ENCODE assay signal across 13 cellular contexts in the genomic region with DNA sequence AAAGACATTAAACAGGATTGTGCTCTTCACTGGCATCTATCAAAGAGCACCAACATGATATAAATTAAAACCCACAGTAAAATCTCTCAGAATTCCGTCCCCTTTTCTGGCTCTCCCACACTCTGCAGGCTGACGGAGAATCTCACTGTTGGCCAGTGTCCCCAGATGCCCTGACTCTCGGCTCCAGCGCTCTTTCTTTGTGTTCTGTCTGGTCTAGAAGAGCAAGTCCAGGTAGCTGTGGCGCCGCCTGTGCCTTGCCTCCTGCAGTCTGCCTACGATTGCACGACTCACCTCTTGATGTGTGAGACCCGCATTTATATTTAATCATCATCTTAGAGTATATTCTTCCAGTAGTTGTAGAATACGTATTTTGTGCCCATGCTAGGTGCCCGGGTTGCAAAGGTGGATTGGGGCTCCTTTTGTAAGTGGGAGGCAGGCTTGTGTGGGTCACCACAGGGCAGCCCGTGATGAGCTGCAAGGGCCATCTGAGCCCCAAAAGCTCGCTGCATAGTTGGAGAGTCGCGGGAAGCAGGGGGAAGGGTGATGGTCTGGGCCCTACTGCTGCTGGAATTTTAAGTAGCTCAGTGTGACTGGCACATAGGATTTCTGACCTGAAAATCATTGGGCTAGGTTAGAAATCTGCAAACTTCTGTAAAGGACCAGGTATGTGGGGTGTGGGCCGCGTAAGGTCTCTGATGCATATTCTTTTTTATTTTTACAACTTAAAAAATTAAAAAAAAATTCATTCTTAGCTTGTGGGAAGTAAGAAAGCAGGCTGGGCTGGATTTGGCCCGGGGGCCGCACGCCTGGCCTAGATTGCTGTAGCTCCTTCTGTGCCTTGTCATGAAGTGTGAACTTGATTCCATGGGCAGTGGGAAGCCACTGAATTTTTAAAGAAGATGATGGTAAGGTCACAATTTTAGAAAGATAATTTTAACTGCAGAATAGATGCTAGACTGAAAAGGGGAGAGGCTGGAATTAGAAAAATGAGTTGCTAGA. TPM values are rescaled to one million over a fixed set of nuclear protein-coding genes. Genes with fewer than 3 reads are reported as not detected.
DNase-seq lines count a peak whose midpoint lies in the region; ATAC-seq, FAIRE-seq and TF ChIP-seq lines count a peak whose summit lies in the region.
"Had no signal": no experiment of that assay in that cellular context is flagged by ENCODE, and none has a peak within 500 bp of the region (broad histone marks: within the 10 kb centered on the region; RNA-seq: fewer than 3 reads in every experiment).

No MANE protein-coding gene starts in this region.

- H3K23ac ChIP-seq in H1 (ENCODE audit: insufficient read length), result no peak overlapping the region

- peak overlapping the region; percentile 55; the same call in 1 of the 2 replicates for H2BK20ac ChIP-seq in H1 (ENCODE audit: low read length)

- H3K9me3 ChIP-seq in BLaER1, result no peaks in the 10 kb centered on the region
- no peaks in the 10 kb centered on the region for H3K9me3 ChIP-seq in Loucy (ENCODE audit: insufficient read depth, low read depth, low read length)
- no peaks in the 10 kb centered on the region for H3K9me3 ChIP-seq in H1 (ENCODE audit: insufficient read depth in 2 of 2, low read depth in 1 of 2, low read length in 1 of 2)
- no peaks in the 10 kb centered on the region for H3K9me3 ChIP-seq in MM.1S (replicated peaks; ENCODE audit: insufficient read depth, low read length)

- peaks cover 9 to 19% of the 10 kb centered on the region in 2 donors for H3K36me3 Mint-ChIP-seq in naive B cell

- peak overlapping the region; percentile 88; the same call in 1 of the 2 replicates for H3K18ac ChIP-seq in H1 (ENCODE audit: extremely low read depth, low read length)

- H3K9ac ChIP-seq in BLaER1, result peak overlapping the region; percentile 70
- H3K9ac ChIP-seq in Loucy (ENCODE audit: low read depth, low read length, poor library complexity, severe bottlenecking), result peak overlapping the region; percentile 39
- no peak overlapping the region for H3K9ac ChIP-seq in H1 (replicated peaks in 1 of 4; ENCODE audit: extremely low read depth in 1 of 4, low read depth in 3 of 4, low read length in 3 of 4)
- no peak overlapping the region for H3K9ac ChIP-seq in MM.1S (ENCODE audit: low read length)

- H3K79me2 ChIP-seq in Loucy (ENCODE audit: insufficient read depth, low read length) (peaks cover 87% of the 10 kb centered on the region), H1 (ENCODE audit: control insufficient read depth in 1 of 2, insufficient read depth in 2 of 2, low read length in 2 of 2) (peaks cover 5 to 75% of the 10 kb centered on the region in 2 experiments), MM.1S (ENCODE audit: low read length) (peaks cover 81% of the 10 kb centered on the region)

- no peak for ATAC-seq in naive B cell (ENCODE audit: low read depth in 2 of 2)
- no peak for ATAC-seq in HG03196 (IDR thresholded peaks at IDR 0.05; ENCODE audit: unreplicated experiment)

- H3F3A ChIP-seq in Loucy (ENCODE audit: low read depth) (no peaks in the 10 kb centered on the region), MM.1S (ENCODE audit: insufficient read depth, low read length) (peaks cover 14% of the 10 kb centered on the region)

- TF ChIP-seq POLR2A in H1 (IDR thresholded peaks at IDR 0.05; ENCODE audit: control extremely low read depth in 1 of 2, low read depth in 2 of 2, low read length in 2 of 2), result no peak

- H3K4me2 ChIP-seq in BLaER1 (peak overlapping the region; percentile 99), Loucy (ENCODE audit: low read depth, low read length, poor library complexity, severe bottlenecking) (no peak overlapping the region), H1 (ENCODE audit: insufficient read depth in 1 of 2, low read depth in 2 of 2, low read length in 2 of 2) (peak overlapping the region; percentile 36 to 38), MM.1S (ENCODE audit: low read depth, low read length) (no peak overlapping the region)

- peak overlapping the region; percentile 87 for H2AK5ac ChIP-seq in H1 (ENCODE audit: low read depth, low read length)

- peak overlapping the region; percentile 94 for H2BK12ac ChIP-seq in H1 (ENCODE audit: low read depth, low read length)

- peak overlapping the region; percentile 40 for H4K5ac ChIP-seq in H1 (ENCODE audit: insufficient read length, low read depth, low read length)

- no peak for TF ChIP-seq RAD21 in H1 (IDR thresholded peaks at IDR 0.05 in 1 of 2, conservative IDR thresholded peaks at IDR 0.05 in 1 of 2; ENCODE audit: low read depth in 2 of 2, low read length in 2 of 2)

- H3K9me2 ChIP-seq in Loucy (replicated peaks; ENCODE audit: low read depth, low read length) (no peaks in the 10 kb centered on the region), MM.1S (replicated peaks; ENCODE audit: insufficient read depth, low read length) (no peaks in the 10 kb centered on the region)

- H3K9me3 Mint-ChIP-seq in naive B cell, result peaks cover 0 to 3% (median 0%) of the 10 kb centered on the region in 7 donors

- peak overlapping the region; percentile 88; the same call in 1 of the 2 replicates for H2BK15ac ChIP-seq in H1 (ENCODE audit: low read length)

- WGBS in H1 (ENCODE audit: extremely low coverage in 1 of 2, insufficient coverage in 1 of 2, insufficient read length in 1 of 2, insufficient replicate concordance in 2 of 2, low coverage in 1 of 2, low lambda C conversion rate in 2 of 2, missing lambda C conversion rate in 1 of 2), 2 experiments, result 64% methylated on average over 20 of the region's 20 CpGs; no CpG with 5 or more reads in 1 of the 2 experiments

- H4K8ac ChIP-seq in H1 (ENCODE audit: extremely low read depth, insufficient read depth, low read length), result no peak overlapping the region

- peak overlapping the region; percentile 24 for H3K4ac ChIP-seq in H1 (replicated peaks; ENCODE audit: insufficient read length, low read depth, low read length)

- H3K4me3 Mint-ChIP-seq in naive B cell, result peak overlapping the region in 3 of 8 donors; percentile 2 to 44 (median 13)

- peaks cover 20% of the 10 kb centered on the region for H3K36me3 ChIP-seq in BLaER1
- no peaks in the 10 kb centered on the region; the same call in 1 of the 2 replicates for H3K36me3 ChIP-seq in Loucy (ENCODE audit: insufficient read depth, low read length)
- H3K36me3 ChIP-seq in H1 (ENCODE audit: control insufficient read depth in 2 of 4, insufficient read depth in 4 of 4, low read length in 3 of 4), result peaks cover 0 to 6% (median 0%) of the 10 kb centered on the region in 4 experiments; a peak in 1 of 8 replicates
- H3K36me3 ChIP-seq in MM.1S (replicated peaks; ENCODE audit: insufficient read depth, low read length), result no peaks in the 10 kb centered on the region
- no peaks in the 10 kb centered on the region for H3K36me3 ChIP-seq in brain microvascular endothelial cell (replicated peaks)

- H4K20me1 ChIP-seq in BLaER1 (peaks cover 97% of the 10 kb centered on the region), Loucy (ENCODE audit: insufficient read depth, low read length, poor library complexity, severe bottlenecking) (peaks cover 57% of the 10 kb centered on the region), H1 (replicated peaks in 1 of 2; ENCODE audit: control insufficient read depth in 1 of 2, insufficient read depth in 2 of 2, low read length in 2 of 2) (peaks cover 11 to 18% of the 10 kb centered on the region in 2 experiments), MM.1S (ENCODE audit: insufficient read depth, low read length) (peaks cover 12% of the 10 kb centered on the region)

- H2BK120ac ChIP-seq in H1 (replicated peaks; ENCODE audit: low read depth, low read length), result peak overlapping the region; percentile 24

- no peak for DNase-seq in H1 (ENCODE audit: low read depth in 1 of 2, low spot score in 2 of 2)
- DNase-seq in naive B cell, result no peak
- no peak for DNase-seq in MM.1S
- no peak for DNase-seq in brain microvascular endothelial cell
- DNase-seq in iPS-NIHi11 (ENCODE audit: low spot score), result no peak
- DNase-seq: activated CD8-positive, alpha-beta memory T cell treated with anti-CD3 and anti-CD28 coated beads, Interleukin-2, amount 50 U/mL, for 4 hours; AML-193; EL; SHP77 treated with DMSO at 0.1 percent for 48 hours had no signal

- H2AFZ ChIP-seq in Loucy (ENCODE audit: low read length), result no peak overlapping the region
- no peak overlapping the region for H2AFZ ChIP-seq in H1 (ENCODE audit: low read length)
- no peak overlapping the region for H2AFZ ChIP-seq in MM.1S (ENCODE audit: low read length)

- H2BK5ac ChIP-seq in H1 (ENCODE audit: low read depth, low read length), result peak overlapping the region; percentile 93

- H3K79me1 ChIP-seq in H1 (ENCODE audit: low read depth, low read length), result peaks cover 5% of the 10 kb centered on the region; the same call in 1 of the 2 replicates

- H3K56ac ChIP-seq in H1 (replicated peaks; ENCODE audit: insufficient read length, low read depth, low read length), result no peak overlapping the region

- in situ Hi-C loops in brain microvascular endothelial cell (cut with HindIII; ENCODE audit: low pct_ligation_motif_present, low sequenced_read_pairs), result no loop called here

- H3K14ac ChIP-seq in H1 (ENCODE audit: insufficient read length), result no peak overlapping the region

- H3K4me1 ChIP-seq in BLaER1 (peaks cover 95% of the 10 kb centered on the region), Loucy (ENCODE audit: insufficient read depth, low read length, poor library complexity, severe bottlenecking) (peaks cover 18% of the 10 kb centered on the region), H1 (replicated peaks in 1 of 4; ENCODE audit: control insufficient read depth in 3 of 4, insufficient read depth in 4 of 4, low read length in 3 of 4) (peaks cover 21 to 44% (median 34%) of the 10 kb centered on the region in 4 experiments), MM.1S (ENCODE audit: low read length) (peaks cover 14% of the 10 kb centered on the region)

- peak overlapping the region in 5 of 6 donors; percentile 64 to 96 (median 93) for H3K27ac Mint-ChIP-seq in naive B cell

- H3K27me3 ChIP-seq in BLaER1 (no peaks in the 10 kb centered on the region), Loucy (ENCODE audit: insufficient read depth, low read length, poor library complexity, severe bottlenecking) (no peaks in the 10 kb centered on the region), H1 (replicated peaks in 1 of 4; ENCODE audit: control insufficient read depth in 3 of 4, extremely low read depth in 1 of 4, insufficient read depth in 3 of 4, low read length in 3 of 4) (no peaks in the 10 kb centered on the region), MM.1S (replicated peaks; ENCODE audit: insufficient read depth, low read length) (no peaks in the 10 kb centered on the region), brain microvascular endothelial cell (replicated peaks) (no peaks in the 10 kb centered on the region)

- H3K27ac ChIP-seq in BLaER1 (peak overlapping the region; percentile 73), H1 (ENCODE audit: low read depth, low read length) (peak overlapping the region; percentile 56), MM.1S (ENCODE audit: low read length) (no peak overlapping the region), brain microvascular endothelial cell (no peak overlapping the region)

- H3K4me3 ChIP-seq in BLaER1 (no peak overlapping the region), Loucy (ENCODE audit: low read length, poor library complexity, severe bottlenecking) (no peak overlapping the region), H1 (ENCODE audit: extremely low read depth in 1 of 4, insufficient read depth in 2 of 4, low read depth in 3 of 4, low read length in 4 of 4) (no peak overlapping the region), MM.1S (ENCODE audit: low read length) (no peak overlapping the region), brain microvascular endothelial cell (ENCODE audit: low read depth, low read length) (no peak overlapping the region)

- POLR2A ChIA-PET in H1 (lab: Charles Lee; ENCODE audit: partially characterized antibody), result interaction anchor here (0.6 to 1.8 kb wide), 11 partner anchors 8 to 93 kb away, joined by 3 to 8 read pairs (median 3); a partner anchor contains a TSS

- H4K91ac ChIP-seq in H1 (replicated peaks; ENCODE audit: insufficient read length, low read length), result peak overlapping the region; percentile 71

- TF ChIP-seq CTCF in Loucy (conservative IDR thresholded peaks at IDR 0.05; ENCODE audit: low read length), result no peak
- no peak for TF ChIP-seq CTCF in H1 (IDR thresholded peaks at IDR 0.05; ENCODE audit: control extremely low read depth in 1 of 3, insufficient read depth in 1 of 3, low read depth in 1 of 3, low read length in 3 of 3)
- TF ChIP-seq CTCF in MM.1S (IDR thresholded peaks at IDR 0.05; ENCODE audit: low read length), result no peak
- TF ChIP-seq CTCF in brain microvascular endothelial cell (IDR thresholded peaks at IDR 0.05; ENCODE audit: low read depth, low read length, missing control alignments), result no peak

- H3K4me1 Mint-ChIP-seq in naive B cell, result peaks cover 45 to 69% (median 55%) of the 10 kb centered on the region in 3 donors

- FAIRE-seq in H1 (lab: Jason Lieb, UNC), result no peak
- FAIRE-seq: H54 had no signal

- no peaks in the 10 kb centered on the region for H3K27me3 Mint-ChIP-seq in naive B cell

- CTCF ChIA-PET in H1 (lab: Charles Lee; ENCODE audit: partially characterized antibody), result interaction anchor here (0.5 to 7.0 kb wide), 16 partner anchors 9 to 115 kb away, joined by 3 to 98 read pairs (median 4); a partner anchor contains a TSS

- TF ChIP-seq EP300 in H1 (IDR thresholded peaks at IDR 0.05; ENCODE audit: borderline replicate concordance in 1 of 2, low read depth in 2 of 2, low read length in 2 of 2), result no peak

- no peaks in the 10 kb centered on the region for H3K23me2 ChIP-seq in H1 (ENCODE audit: low read depth, low read length)

RNA-seq across cellular contexts. Expression of a gene that starts 55.8 kb away (rescaled TPM):
- total RNA-seq in H1 (2021; fragmentation: NEBNext Ultra II Directional; extraction: Animal tissue kit (Norgen Biotek cat#: 25700)), result 163 and 171 TPM in 2 replicates
- polyA plus RNA-seq in H1 (2011; rRNA removed), result 95.7 and 143 TPM in 2 replicates
- 96.0 TPM for polyA plus RNA-seq in H1 (2011; cell fraction: cytosol; rRNA removed)
- polyA plus RNA-seq in H1 (2011; cell fraction: nucleus; rRNA removed), result 204 TPM
- polyA plus RNA-seq in H1 (2012, experiment 1 of 2), result 66.4 to 99.9 TPM (median 90.6 TPM) in 4 replicates
- 56.9 TPM for polyA plus RNA-seq in H1 (2012, experiment 2 of 2)
- 68.1 TPM for polyA plus RNA-seq in H1 (2013, experiment 1 of 2)
- polyA plus RNA-seq in H1 (2013, experiment 2 of 2), result 62.4 TPM
- polyA minus RNA-seq in H1 (2011; rRNA and poly(A)+ RNA removed), result 101 and 107 TPM in 2 replicates
- polyA minus RNA-seq in H1 (2011; cell fraction: cytosol; rRNA and poly(A)+ RNA removed), result 93.4 TPM
- 95.4 TPM for polyA minus RNA-seq in H1 (2011; cell fraction: nucleus; rRNA and poly(A)+ RNA removed)
- 10 to 100 TPM in 5 of 6 donors, 1 to 10 TPM in 1; 6.7 to 45.0 (median 31.5) TPM for polyA plus RNA-seq in naive B cell (ENCODE audit: low read depth in 6 of 6)

Comparison
In these comparisons a context has a peak if more than half of its experiments do, and no peak if none do; other contexts are left out.
1. H3K27ac ChIP-seq: peak in BLaER1 (single experiment) and H1 (single experiment); none in MM.1S (single experiment) and brain microvascular endothelial cell (single experiment).
2. H3K4me2 ChIP-seq: peak in BLaER1 (single experiment) and H1 (2 of 2); none in Loucy (single experiment) and MM.1S (single experiment).
3. H3K9ac ChIP-seq: peak in BLaER1 (single experiment) and Loucy (single experiment); none in H1 (0 of 4) and MM.1S (single experiment).